In the genomic region with DNA sequence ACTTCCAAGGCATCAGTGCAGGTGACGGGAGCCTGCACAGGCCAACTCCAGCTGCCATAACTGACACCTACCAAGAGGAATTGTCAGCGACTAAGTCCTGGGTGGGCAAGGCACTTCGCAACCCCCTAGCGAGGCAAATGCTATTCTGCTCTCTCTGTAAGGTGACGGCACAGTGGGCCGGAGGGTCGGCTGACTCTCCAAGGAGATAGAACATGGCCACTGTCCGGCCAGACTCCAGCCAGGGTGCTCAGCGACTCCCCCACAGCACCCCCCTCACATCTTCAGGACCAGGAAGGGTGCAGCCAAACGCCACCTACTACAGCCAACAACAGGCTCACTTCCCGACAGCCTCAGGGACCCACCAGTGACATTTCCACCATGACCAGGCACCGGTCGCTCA, we compare ENCODE assay signal across 17 cellular contexts.
"Had no signal": no experiment of that assay in that cellular context is flagged by ENCODE, and none has a peak within 500 bp of the region (broad histone marks: within the 10 kb centered on the region; RNA-seq: fewer than 3 reads in every experiment).

No MANE protein-coding gene starts in this region.

- H3K4me1 Mint-ChIP-seq: neural crest cell had no signal

- DNase-seq: colonic mucosa; dermis blood vessel endothelial cell; effector memory CD4-positive, alpha-beta T cell; immature natural killer cell; left ventricle myocardium superior; lower lobe of right lung; natural killer cell; stimulated activated CD4-positive, alpha-beta T cell treated with anti-CD3 and anti-CD28 coated beads, Interleukin-12 subunit alpha, Interleukin-12 subunit beta, amount 100 ng/mL, for 4 hours; stimulated activated CD4-positive, alpha-beta T cell treated with anti-CD3 and anti-CD28 coated beads, Interleukin-1b, Interleukin-23, amount 100 ng/mL, for 48 hours; stimulated activated CD4-positive, alpha-beta T cell treated with anti-CD3 and anti-CD28 coated beads, Interleukin-4, amount 100 ng/mL, for 1 hour; stimulated activated CD8-positive, alpha-beta memory T cell treated with anti-CD3 and anti-CD28 coated beads, Interleukin-4, amount 100 ng/mL, for 48 hours; stimulated activated naive CD8-positive, alpha-beta T cell treated with anti-CD3 and anti-CD28 coated beads, Interleukin-15, Interleukin-2, amounts not matched to agents 100 U/mL and 50 U/mL, for 24 hours; testis; tibial artery; upper lobe of left lung had no signal

- H3K27ac Mint-ChIP-seq: natural killer cell had no signal

- H3K36me3 Mint-ChIP-seq: natural killer cell had no signal

- H3K9me3 Mint-ChIP-seq: immature natural killer cell, natural killer cell, neural crest cell had no signal

- H3K4me3 Mint-ChIP-seq: natural killer cell, neural crest cell had no signal

- ATAC-seq: left ventricle myocardium superior; lower lobe of right lung; natural killer cell; sciatic nerve; stimulated activated naive CD8-positive, alpha-beta T cell treated with anti-CD3 and anti-CD28 coated beads, Interleukin-15, Interleukin-2, amounts not matched to agents 100 U/mL and 50 U/mL, for 24 hours had no signal
